Comparison of ENCODE assay signal across 9 cellular contexts in the genomic region with DNA sequence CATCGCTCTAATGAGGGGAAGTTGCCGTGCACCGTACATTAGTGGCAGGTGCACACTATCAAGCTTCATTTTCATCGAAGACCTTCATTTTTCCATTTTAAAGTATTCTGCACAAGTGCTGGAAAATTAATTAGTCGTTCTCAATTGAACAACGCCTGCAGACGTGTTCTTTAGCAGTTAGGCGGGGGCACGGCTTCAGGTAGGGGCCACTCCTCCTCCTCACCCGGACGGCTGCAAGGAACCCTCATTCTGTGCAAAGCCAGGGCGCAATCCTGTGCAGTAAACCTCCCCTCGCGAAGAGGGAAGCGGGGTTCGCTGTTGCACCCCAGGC. TPM values are rescaled to one million over a fixed set of nuclear protein-coding genes. Genes with fewer than 3 reads are reported as not detected.
DNase-seq lines count a peak whose midpoint lies in the region; ATAC-seq, FAIRE-seq and TF ChIP-seq lines count a peak whose summit lies in the region.
"Had no signal": no experiment of that assay in that cellular context is flagged by ENCODE, and none has a peak within 500 bp of the region (broad histone marks: within the 10 kb centered on the region; RNA-seq: fewer than 3 reads in every experiment).

No MANE protein-coding gene starts in this region.

- H3K79me2 ChIP-seq in astrocyte (ENCODE audit: insufficient read depth, low read length): no peaks in the 10 kb centered on the region

- H3K9me3 ChIP-seq in astrocyte (ENCODE audit: insufficient read depth, low read depth, low read length) (no peaks in the 10 kb centered on the region), stomach smooth muscle (ENCODE audit: control insufficient read depth in 2 of 2, low read length in 2 of 2) (no peaks in the 10 kb centered on the region)

- H3K9ac ChIP-seq in astrocyte (ENCODE audit: low read length) (peak overlapping the region; percentile 72), stomach smooth muscle (ENCODE audit: low read length in 2 of 2) (peak overlapping the region; percentile 78 to 88)

- H3K9me3 Mint-ChIP-seq in astrocyte (ENCODE audit: unreplicated experiment): no peaks in the 10 kb centered on the region

- TF ChIP-seq CTCF in astrocyte (IDR thresholded peaks at IDR 0.05; ENCODE audit: insufficient read depth, low read depth, low read length): no peak
- no peak for TF ChIP-seq CTCF in kidney epithelial cell (IDR thresholded peaks at IDR 0.05; ENCODE audit: insufficient read depth, low read length, poor library complexity, severe bottlenecking)

- ATAC-seq in GM19328 (IDR thresholded peaks at IDR 0.05; ENCODE audit: unreplicated experiment): no peak
- no peak for ATAC-seq in GM21526 (IDR thresholded peaks at IDR 0.05; ENCODE audit: low FRiP score, unreplicated experiment)

- H3K4me1 Mint-ChIP-seq in astrocyte (ENCODE audit: low read depth, unreplicated experiment): no peaks in the 10 kb centered on the region

- H3K27me3 ChIP-seq in astrocyte (ENCODE audit: insufficient read depth, low read length) (peaks cover 16% of the 10 kb centered on the region), kidney epithelial cell (ENCODE audit: control insufficient read depth, insufficient read depth, low read length) (peaks cover 7% of the 10 kb centered on the region), stomach smooth muscle (ENCODE audit: control insufficient read depth in 1 of 2, insufficient read depth in 2 of 2, low read length in 2 of 2) (no peaks in the 10 kb centered on the region)

- no peaks in the 10 kb centered on the region for H4K20me1 ChIP-seq in astrocyte (ENCODE audit: insufficient read depth, low read length)

- no peak overlapping the region for H3K4me3 Mint-ChIP-seq in astrocyte (ENCODE audit: unreplicated experiment)

- DNase-seq in NCI-H1436 (lab: John Stamatoyannopoulos, UW) (peak; percentile 28), NCI-H1436 treated with DMSO at 0.1 percent for 48 hours (lab: John Stamatoyannopoulos, UW) (no peak), astrocyte (ENCODE audit: low read depth) (no peak), kidney epithelial cell (ENCODE audit: low read depth) (no peak), AML-193 (lab: John Stamatoyannopoulos, UW) (no peak)

- H3K27ac ChIP-seq in astrocyte (ENCODE audit: low read depth, low read length) (no peak overlapping the region), stomach smooth muscle (ENCODE audit: low read length) (peak overlapping the region; percentile 75)
- H3K27ac ChIP-seq: 22Rv1 had no signal

- H3K4me2 ChIP-seq in astrocyte (ENCODE audit: low read length): peak overlapping the region; percentile 83

- peak overlapping the region; percentile 96 for H2AFZ ChIP-seq in astrocyte (ENCODE audit: low read depth, low read length)

- no peak for FAIRE-seq in astrocyte (lab: Jason Lieb, UNC)

- no peak overlapping the region for H3K27ac Mint-ChIP-seq in astrocyte (ENCODE audit: unreplicated experiment)

- H3K4me1 ChIP-seq in astrocyte (ENCODE audit: insufficient read depth, low read length): no peaks in the 10 kb centered on the region
- peaks cover 4% of the 10 kb centered on the region for H3K4me1 ChIP-seq in stomach smooth muscle (ENCODE audit: control insufficient read depth, insufficient read depth, low read length)

- no peaks in the 10 kb centered on the region for H3K36me3 Mint-ChIP-seq in astrocyte (ENCODE audit: low read depth, unreplicated experiment)

- peaks cover 25% of the 10 kb centered on the region for H3K27me3 Mint-ChIP-seq in astrocyte (ENCODE audit: low read depth, unreplicated experiment)

- H3K4me3 ChIP-seq in astrocyte (ENCODE audit: insufficient read depth, low read depth, low read length) (peak overlapping the region; percentile 54), kidney epithelial cell (ENCODE audit: low read depth, low read length) (peak overlapping the region; percentile 47), stomach smooth muscle (ENCODE audit: low read length in 2 of 2) (peak overlapping the region; percentile 56 to 80)

- no peaks in the 10 kb centered on the region for H3K36me3 ChIP-seq in astrocyte (ENCODE audit: insufficient read depth, low read length)
- H3K36me3 ChIP-seq in kidney epithelial cell (ENCODE audit: control insufficient read depth, insufficient read depth, low read length): no peaks in the 10 kb centered on the region
- H3K36me3 ChIP-seq in stomach smooth muscle (ENCODE audit: control insufficient read depth in 2 of 2, insufficient read depth in 2 of 2, low read length in 2 of 2): no peaks in the 10 kb centered on the region

RNA-seq across cellular contexts. Expression of a gene that starts 39.7 kb away (rescaled TPM):
- total RNA-seq in astrocyte (4.6 and 7.2 TPM in 2 replicates), kidney epithelial cell (3.5 and 4.9 TPM in 2 replicates)
